8 cellular contexts compared by ENCODE assay signal in genomic region chr1:86741947-86742572, GRCh38. TPM values are rescaled to one million over a fixed set of nuclear protein-coding genes. Genes with fewer than 3 reads are reported as not detected.
DNase-seq lines count a peak whose midpoint lies in the region; ATAC-seq, FAIRE-seq and TF ChIP-seq lines count a peak whose summit lies in the region.

No MANE protein-coding gene starts in this region.

- H3K9ac ChIP-seq in adipocyte (ENCODE audit: low read length) = no peak overlapping the region

- TF ChIP-seq POLR2A in testis (IDR thresholded peaks at IDR 0.05) = no peak

- H3K27me3 ChIP-seq in adipocyte (replicated peaks; ENCODE audit: control insufficient read depth, insufficient read depth, low read length) (no peaks in the 10 kb centered on the region), testis (no peaks in the 10 kb centered on the region), aorta (ENCODE audit: control insufficient read depth in 1 of 2, insufficient read depth in 2 of 2, low read length in 1 of 2) (no peaks in the 10 kb centered on the region)

- peak; percentile 53 for FAIRE-seq in islet of Langerhans (lab: Jason Lieb, UNC)

- ATAC-seq in HG03521 (IDR thresholded peaks at IDR 0.05; ENCODE audit: unreplicated experiment) (no peak), aorta (ENCODE audit: low FRiP score) (no peak)

- intact Hi-C loops in testis (cut with DNase I; ENCODE audit: low total_unique reads) = no loop called here
- intact Hi-C loops in aorta (cut with DNase I) = loop anchor here (5.0 kb wide), 2 partner anchors 35 to 270 kb away; no protein-coding TSS in a partner anchor

- H3K9me3 ChIP-seq in adipocyte (ENCODE audit: control insufficient read depth, low read length) (no peaks in the 10 kb centered on the region), testis (no peaks in the 10 kb centered on the region), aorta (ENCODE audit: control insufficient read depth, low read length) (no peaks in the 10 kb centered on the region)

- peak; percentile 38 for DNase-seq in activated gamma-delta T cell treated with Interleukin-2 at 50 U/mL for 16 hours
- no peak for DNase-seq in activated gamma-delta T cell (lab: John Stamatoyannopoulos, UW)
- DNase-seq in NCI-H2227 (lab: John Stamatoyannopoulos, UW; ENCODE audit: unreplicated experiment) = peak; percentile 43
- DNase-seq in adipocyte (ENCODE audit: low read depth) = peak; percentile 62
- DNase-seq in testis = peak; percentile 46
- DNase-seq in aorta = no peak

- H3K27ac ChIP-seq in testis (no peak overlapping the region), aorta (ENCODE audit: low read depth in 1 of 2, low read length in 2 of 2) (no peak overlapping the region)

- H3K4me3 ChIP-seq in adipocyte (ENCODE audit: low read length) (no peak overlapping the region), testis (no peak overlapping the region), aorta (ENCODE audit: low read length in 2 of 2) (no peak overlapping the region)

- H3K4me1 ChIP-seq in adipocyte (ENCODE audit: control insufficient read depth, insufficient read depth, low read length) (peaks cover 28% of the 10 kb centered on the region), testis (no peaks in the 10 kb centered on the region), aorta (ENCODE audit: control insufficient read depth in 1 of 2, insufficient read depth in 2 of 2, low read length in 2 of 2) (no peaks in the 10 kb centered on the region)

- WGBS in testis, 2 donors = 54 to 59% methylated on average over 6 of the region's 6 CpGs
- WGBS in aorta, 2 donors = 40 to 43% methylated on average over 6 of the region's 6 CpGs

- peaks cover 88% of the 10 kb centered on the region for H3K36me3 ChIP-seq in adipocyte (ENCODE audit: control insufficient read depth, insufficient read depth, low read length, severe bottlenecking)
- no peaks in the 10 kb centered on the region for H3K36me3 ChIP-seq in testis (ENCODE audit: low read depth, missing control alignments)
- H3K36me3 ChIP-seq in aorta (ENCODE audit: control insufficient read depth in 1 of 2, insufficient read depth in 2 of 2, low read length in 1 of 2) = peaks cover 0 to 4% of the 10 kb centered on the region in 2 donors

- TF ChIP-seq CTCF in testis (IDR thresholded peaks at IDR 0.05) = peak; percentile 28 to 58 (median 44)

RNA-seq across cellular contexts. Expression of gene SH3GLB1, which starts 37.7 kb away (rescaled TPM):
- total RNA-seq in testis = 10 to 100 TPM; 58.9 to 72.4 TPM
- polyA plus RNA-seq in testis (ENCODE audit: insufficient read depth, low read depth, low replicate concordance) = 242 TPM
- total RNA-seq in aorta = 100 to 1,000 TPM in 1 of 2 donors, 10 to 100 TPM in 1; 92.4 to 103 TPM
- 10 to 100 TPM; 26.4 to 38.3 TPM for polyA plus RNA-seq in aorta

Comparison
In these comparisons a context has a peak if more than half of its experiments do, and no peak if none do; other contexts are left out.
1. DNase-seq: peak in activated gamma-delta T cell treated with Interleukin-2 at 50 U/mL for 16 hours (single experiment), NCI-H2227 (single experiment), adipocyte (single experiment) and testis (single experiment); none in activated gamma-delta T cell (single experiment) and aorta (0 of 2).